1 cellular context compared by ENCODE assay signal in the genomic region with DNA sequence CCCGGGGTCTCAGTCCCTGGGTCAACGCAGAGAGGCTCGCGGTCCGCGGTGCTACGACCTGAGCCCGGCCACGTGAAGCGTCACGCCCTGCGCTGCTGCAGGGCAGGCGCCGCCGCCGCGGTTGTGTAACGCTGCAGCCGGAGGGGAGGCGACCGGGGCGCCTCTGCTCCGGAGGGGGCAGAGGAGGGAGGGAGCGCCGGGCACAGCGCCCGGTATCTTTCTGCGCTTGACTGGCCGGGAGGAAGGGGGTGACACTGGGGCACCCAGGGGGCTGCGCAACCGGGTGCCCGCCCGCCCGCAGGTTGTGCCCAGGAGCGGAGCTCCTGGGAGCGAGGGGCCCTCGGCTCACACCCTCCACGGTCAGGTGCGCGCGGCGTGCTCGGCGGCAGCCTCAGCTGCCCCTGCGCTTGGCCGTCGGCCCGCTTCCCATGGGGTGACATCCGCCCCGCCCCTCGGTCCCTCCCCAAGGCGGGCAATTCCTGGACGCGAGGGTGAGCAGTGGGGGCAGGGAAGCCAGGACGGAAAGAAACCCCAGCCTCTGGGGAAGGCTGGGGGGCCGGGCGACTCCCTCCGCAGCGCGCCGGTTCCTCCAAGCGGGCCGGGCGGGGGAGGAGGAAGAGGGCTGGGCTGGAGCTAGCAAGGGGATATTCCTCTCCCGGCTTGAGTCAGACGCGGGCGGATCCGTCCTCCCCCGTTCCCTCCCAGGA.
A peak's percentile ranks its signal among the peaks of the same experiment; 100 is the strongest.
TF ChIP-seq lines count a peak whose summit lies in the region.

No MANE protein-coding gene starts in this region.

TF ChIP-seq in GM12878, 131 proteins besides CTCF, POLR2A, EP300 and RAD21 (continued from another document):
- TF ChIP-seq, protein P1, sequence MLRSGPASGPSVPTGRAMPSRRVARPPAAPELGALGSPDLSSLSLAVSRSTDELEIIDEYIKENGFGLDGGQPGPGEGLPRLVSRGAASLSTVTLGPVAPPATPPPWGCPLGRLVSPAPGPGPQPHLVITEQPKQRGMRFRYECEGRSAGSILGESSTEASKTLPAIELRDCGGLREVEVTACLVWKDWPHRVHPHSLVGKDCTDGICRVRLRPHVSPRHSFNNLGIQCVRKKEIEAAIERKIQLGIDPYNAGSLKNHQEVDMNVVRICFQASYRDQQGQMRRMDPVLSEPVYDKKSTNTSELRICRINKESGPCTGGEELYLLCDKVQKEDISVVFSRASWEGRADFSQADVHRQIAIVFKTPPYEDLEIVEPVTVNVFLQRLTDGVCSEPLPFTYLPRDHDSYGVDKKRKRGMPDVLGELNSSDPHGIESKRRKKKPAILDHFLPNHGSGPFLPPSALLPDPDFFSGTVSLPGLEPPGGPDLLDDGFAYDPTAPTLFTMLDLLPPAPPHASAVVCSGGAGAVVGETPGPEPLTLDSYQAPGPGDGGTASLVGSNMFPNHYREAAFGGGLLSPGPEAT (IDR thresholded peaks at IDR 0.05; ENCODE audit: low read depth), result peak; percentile 96
- TF ChIP-seq, protein P2, sequence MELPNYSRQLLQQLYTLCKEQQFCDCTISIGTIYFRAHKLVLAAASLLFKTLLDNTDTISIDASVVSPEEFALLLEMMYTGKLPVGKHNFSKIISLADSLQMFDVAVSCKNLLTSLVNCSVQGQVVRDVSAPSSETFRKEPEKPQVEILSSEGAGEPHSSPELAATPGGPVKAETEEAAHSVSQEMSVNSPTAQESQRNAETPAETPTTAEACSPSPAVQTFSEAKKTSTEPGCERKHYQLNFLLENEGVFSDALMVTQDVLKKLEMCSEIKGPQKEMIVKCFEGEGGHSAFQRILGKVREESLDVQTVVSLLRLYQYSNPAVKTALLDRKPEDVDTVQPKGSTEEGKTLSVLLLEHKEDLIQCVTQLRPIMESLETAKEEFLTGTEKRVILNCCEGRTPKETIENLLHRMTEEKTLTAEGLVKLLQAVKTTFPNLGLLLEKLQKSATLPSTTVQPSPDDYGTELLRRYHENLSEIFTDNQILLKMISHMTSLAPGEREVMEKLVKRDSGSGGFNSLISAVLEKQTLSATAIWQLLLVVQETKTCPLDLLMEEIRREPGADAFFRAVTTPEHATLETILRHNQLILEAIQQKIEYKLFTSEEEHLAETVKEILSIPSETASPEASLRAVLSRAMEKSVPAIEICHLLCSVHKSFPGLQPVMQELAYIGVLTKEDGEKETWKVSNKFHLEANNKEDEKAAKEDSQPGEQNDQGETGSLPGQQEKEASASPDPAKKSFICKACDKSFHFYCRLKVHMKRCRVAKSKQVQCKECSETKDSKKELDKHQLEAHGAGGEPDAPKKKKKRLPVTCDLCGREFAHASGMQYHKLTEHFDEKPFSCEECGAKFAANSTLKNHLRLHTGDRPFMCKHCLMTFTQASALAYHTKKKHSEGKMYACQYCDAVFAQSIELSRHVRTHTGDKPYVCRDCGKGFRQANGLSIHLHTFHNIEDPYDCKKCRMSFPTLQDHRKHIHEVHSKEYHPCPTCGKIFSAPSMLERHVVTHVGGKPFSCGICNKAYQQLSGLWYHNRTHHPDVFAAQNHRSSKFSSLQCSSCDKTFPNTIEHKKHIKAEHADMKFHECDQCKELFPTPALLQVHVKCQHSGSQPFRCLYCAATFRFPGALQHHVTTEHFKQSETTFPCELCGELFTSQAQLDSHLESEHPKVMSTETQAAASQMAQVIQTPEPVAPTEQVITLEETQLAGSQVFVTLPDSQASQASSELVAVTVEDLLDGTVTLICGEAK (IDR thresholded peaks at IDR 0.05; ENCODE audit: borderline replicate concordance), result no peak
- peak; percentile 64 to 89 for TF ChIP-seq EGR1 (IDR thresholded peaks at IDR 0.05; ENCODE audit: borderline replicate concordance in 1 of 2, low read depth in 2 of 2, low read length in 2 of 2)
- TF ChIP-seq, protein P3, sequence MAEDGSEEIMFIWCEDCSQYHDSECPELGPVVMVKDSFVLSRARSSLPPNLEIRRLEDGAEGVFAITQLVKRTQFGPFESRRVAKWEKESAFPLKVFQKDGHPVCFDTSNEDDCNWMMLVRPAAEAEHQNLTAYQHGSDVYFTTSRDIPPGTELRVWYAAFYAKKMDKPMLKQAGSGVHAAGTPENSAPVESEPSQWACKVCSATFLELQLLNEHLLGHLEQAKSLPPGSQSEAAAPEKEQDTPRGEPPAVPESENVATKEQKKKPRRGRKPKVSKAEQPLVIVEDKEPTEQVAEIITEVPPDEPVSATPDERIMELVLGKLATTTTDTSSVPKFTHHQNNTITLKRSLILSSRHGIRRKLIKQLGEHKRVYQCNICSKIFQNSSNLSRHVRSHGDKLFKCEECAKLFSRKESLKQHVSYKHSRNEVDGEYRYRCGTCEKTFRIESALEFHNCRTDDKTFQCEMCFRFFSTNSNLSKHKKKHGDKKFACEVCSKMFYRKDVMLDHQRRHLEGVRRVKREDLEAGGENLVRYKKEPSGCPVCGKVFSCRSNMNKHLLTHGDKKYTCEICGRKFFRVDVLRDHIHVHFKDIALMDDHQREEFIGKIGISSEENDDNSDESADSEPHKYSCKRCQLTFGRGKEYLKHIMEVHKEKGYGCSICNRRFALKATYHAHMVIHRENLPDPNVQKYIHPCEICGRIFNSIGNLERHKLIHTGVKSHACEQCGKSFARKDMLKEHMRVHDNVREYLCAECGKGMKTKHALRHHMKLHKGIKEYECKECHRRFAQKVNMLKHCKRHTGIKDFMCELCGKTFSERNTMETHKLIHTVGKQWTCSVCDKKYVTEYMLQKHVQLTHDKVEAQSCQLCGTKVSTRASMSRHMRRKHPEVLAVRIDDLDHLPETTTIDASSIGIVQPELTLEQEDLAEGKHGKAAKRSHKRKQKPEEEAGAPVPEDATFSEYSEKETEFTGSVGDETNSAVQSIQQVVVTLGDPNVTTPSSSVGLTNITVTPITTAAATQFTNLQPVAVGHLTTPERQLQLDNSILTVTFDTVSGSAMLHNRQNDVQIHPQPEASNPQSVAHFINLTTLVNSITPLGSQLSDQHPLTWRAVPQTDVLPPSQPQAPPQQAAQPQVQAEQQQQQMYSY (CRISPR knock-in tag; IDR thresholded peaks at IDR 0.05), result no peak
- 0 out of 2 replicates have a peak, but pooled peaks have one; percentile 4 for TF ChIP-seq JUND (IDR thresholded peaks at IDR 0.05; ENCODE audit: low read depth, low read length)
- TF ChIP-seq ZNF207 (IDR thresholded peaks at IDR 0.05; ENCODE audit: borderline replicate concordance), result peak; percentile 63; the same call in 1 of the 2 replicates
- peak; percentile 91 to 99 for TF ChIP-seq BHLHE40 (IDR thresholded peaks at IDR 0.05; ENCODE audit: borderline replicate concordance in 1 of 2, low read depth in 2 of 2, low read length in 1 of 2)
- peak; percentile 100 for TF ChIP-seq EED (IDR thresholded peaks at IDR 0.05; ENCODE audit: low read depth)
- TF ChIP-seq POU2F2 (IDR thresholded peaks at IDR 0.05; ENCODE audit: borderline replicate concordance, low read depth, low read length), result peak; percentile 39; the same call in 1 of the 3 replicates
- peak; percentile 78; the same call in 1 of the 2 replicates for TF ChIP-seq BCL11A (IDR thresholded peaks at IDR 0.05; ENCODE audit: low read depth, low read length)
- TF ChIP-seq POLR2AphosphoS5 (IDR thresholded peaks at IDR 0.05; ENCODE audit: low read length), result peak; percentile 36; the same call in 1 of the 2 replicates
- TF ChIP-seq, protein P4, sequence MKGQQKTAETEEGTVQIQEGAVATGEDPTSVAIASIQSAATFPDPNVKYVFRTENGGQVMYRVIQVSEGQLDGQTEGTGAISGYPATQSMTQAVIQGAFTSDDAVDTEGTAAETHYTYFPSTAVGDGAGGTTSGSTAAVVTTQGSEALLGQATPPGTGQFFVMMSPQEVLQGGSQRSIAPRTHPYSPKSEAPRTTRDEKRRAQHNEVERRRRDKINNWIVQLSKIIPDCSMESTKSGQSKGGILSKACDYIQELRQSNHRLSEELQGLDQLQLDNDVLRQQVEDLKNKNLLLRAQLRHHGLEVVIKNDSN (IDR thresholded peaks at IDR 0.05; ENCODE audit: borderline replicate concordance, extremely low read length, insufficient read depth, low read depth, low read length), result peak; percentile 74
- TF ChIP-seq, protein P5, sequence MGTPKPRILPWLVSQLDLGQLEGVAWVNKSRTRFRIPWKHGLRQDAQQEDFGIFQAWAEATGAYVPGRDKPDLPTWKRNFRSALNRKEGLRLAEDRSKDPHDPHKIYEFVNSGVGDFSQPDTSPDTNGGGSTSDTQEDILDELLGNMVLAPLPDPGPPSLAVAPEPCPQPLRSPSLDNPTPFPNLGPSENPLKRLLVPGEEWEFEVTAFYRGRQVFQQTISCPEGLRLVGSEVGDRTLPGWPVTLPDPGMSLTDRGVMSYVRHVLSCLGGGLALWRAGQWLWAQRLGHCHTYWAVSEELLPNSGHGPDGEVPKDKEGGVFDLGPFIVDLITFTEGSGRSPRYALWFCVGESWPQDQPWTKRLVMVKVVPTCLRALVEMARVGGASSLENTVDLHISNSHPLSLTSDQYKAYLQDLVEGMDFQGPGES (IDR thresholded peaks at IDR 0.05), result no peak
- TF ChIP-seq DPF2 (IDR thresholded peaks at IDR 0.05), result peak; percentile 95
- peak; percentile 44 for TF ChIP-seq SP1 (IDR thresholded peaks at IDR 0.05; ENCODE audit: low read depth, low read length)
- TF ChIP-seq TAF1 (IDR thresholded peaks at IDR 0.05; ENCODE audit: borderline replicate concordance, low read depth, low read length), result 0 out of 2 replicates have a peak, but pooled peaks have one; percentile 47
- peak; percentile 100 for TF ChIP-seq IKZF2 (IDR thresholded peaks at IDR 0.05)
- TF ChIP-seq RELA (IDR thresholded peaks at IDR 0.05; ENCODE audit: borderline replicate concordance, partially characterized antibody), result peak; percentile 71
- peak; percentile 84 for TF ChIP-seq BACH1 (IDR thresholded peaks at IDR 0.05; ENCODE audit: borderline replicate concordance)
- TF ChIP-seq RCOR1 (conservative IDR thresholded peaks at IDR 0.05; ENCODE audit: low read depth, low read length), result 0 out of 2 replicates have a peak, but pooled peaks have one; percentile 7
- peak; percentile 85; the same call in 1 of the 2 replicates for TF ChIP-seq CREM (IDR thresholded peaks at IDR 0.05; ENCODE audit: low read depth)
- peak; percentile 74 for TF ChIP-seq PAX5 (IDR thresholded peaks at IDR 0.05; ENCODE audit: borderline replicate concordance, low read depth, low read length)
